In genomic region chr4:89358935-89359364, GRCh38 we compare ENCODE assay signal across 22 cellular contexts.
"Had no signal": no experiment of that assay in that cellular context is flagged by ENCODE, and none has a peak within 500 bp of the region (broad histone marks: within the 10 kb centered on the region; RNA-seq: fewer than 3 reads in every experiment).

No MANE protein-coding gene starts in this region.

- DNase-seq: activated CD4-positive, alpha-beta T cell treated with anti-CD3 and anti-CD28 coated beads for 4 hours; activated CD8-positive, alpha-beta memory T cell treated with anti-CD3 and anti-CD28 coated beads, Interleukin-2, amount 50 U/mL, for 4 hours; activated CD8-positive, alpha-beta T cell treated with anti-CD3 and anti-CD28 coated beads for 36 hours; activated gamma-delta T cell treated with Interleukin-2 at 50 U/mL for 16 hours; activated naive CD4-positive, alpha-beta T cell treated with anti-CD3 and anti-CD28 coated beads, Interleukin-2, amount 10 ng/mL, durations not matched to agents 7 days and 5 days; activated naive CD8-positive, alpha-beta T cell treated with anti-CD3 and anti-CD28 coated beads for 36 hours; activated T-cell treated with anti-CD3 and anti-CD28 coated beads, Interleukin-2, amount 50 U/mL, for 72 hours; adrenal gland; aorta; caudate nucleus; MM.1S; NCI-H1105; NCI-H1436; NCI-H1694 treated with DMSO at 0.1 percent for 48 hours; NCI-H2029 treated with DMSO at 0.1 percent for 48 hours; NCI-H510A treated with DMSO at 0.1 percent for 48 hours; RPMI8226 had no signal

- ATAC-seq: activated CD4-positive, CD25-positive, alpha-beta regulatory T cell treated with anti-CD3 and anti-CD28 coated beads, Interleukin-2, amount 50 U/mL, for 24 hours; activated CD8-positive, alpha-beta T cell treated with anti-CD3 and anti-CD28 coated beads for 36 hours; activated T-cell treated with anti-CD3 and anti-CD28 coated beads, Interleukin-2, amount 50 U/mL, for 72 hours; Panc1; Right ventricle myocardium inferior had no signal

- H3K4me3 Mint-ChIP-seq: activated CD8-positive, alpha-beta T cell treated with anti-CD3 and anti-CD28 coated beads for 36 hours; activated naive CD4-positive, alpha-beta T cell treated with anti-CD3 and anti-CD28 coated beads, Interleukin-2, amount 10 ng/mL, durations not matched to agents 7 days and 5 days; activated naive CD8-positive, alpha-beta T cell treated with anti-CD3 and anti-CD28 coated beads for 36 hours; activated T-cell treated with anti-CD3 and anti-CD28 coated beads, Interleukin-2, amount 50 U/mL, for 72 hours; T-helper 1 cell treated with Interleukin-12 subunit alpha and Interleukin-12 subunit beta and Interleukin-4 antibody, amounts not matched to agents 30 μg/mL and 1 μg/mL, for 36 hours had no signal

- H3K9me3 Mint-ChIP-seq: activated CD8-positive, alpha-beta T cell treated with anti-CD3 and anti-CD28 coated beads for 36 hours; activated naive CD4-positive, alpha-beta T cell treated with anti-CD3 and anti-CD28 coated beads, Interleukin-2, amount 10 ng/mL, durations not matched to agents 7 days and 5 days; activated naive CD8-positive, alpha-beta T cell treated with anti-CD3 and anti-CD28 coated beads for 36 hours; activated T-helper 2 cell treated with anti-CD3 and anti-CD28 coated beads, Interferon-gamma antibody, Interleukin-2, Interleukin-4, amounts not matched to agents 10 μg/mL and 5 μg/mL and 100 μg/mL, durations not matched to agents 14 hours and 24 hours and 36 hours had no signal

- H3K36me3 Mint-ChIP-seq: activated naive CD8-positive, alpha-beta T cell treated with anti-CD3 and anti-CD28 coated beads for 36 hours had no signal

- H3K27ac Mint-ChIP-seq: activated CD8-positive, alpha-beta T cell treated with anti-CD3 and anti-CD28 coated beads for 36 hours; activated naive CD4-positive, alpha-beta T cell treated with anti-CD3 and anti-CD28 coated beads, Interleukin-2, amount 10 ng/mL, durations not matched to agents 7 days and 5 days; activated naive CD8-positive, alpha-beta T cell treated with anti-CD3 and anti-CD28 coated beads for 36 hours; activated T-cell treated with anti-CD3 and anti-CD28 coated beads, Interleukin-2, amount 50 U/mL, for 72 hours; activated T-helper 2 cell treated with anti-CD3 and anti-CD28 coated beads, Interferon-gamma antibody, Interleukin-2, Interleukin-4, amounts not matched to agents 10 μg/mL and 5 μg/mL and 100 μg/mL, durations not matched to agents 14 hours and 24 hours and 36 hours; T-helper 1 cell treated with Interleukin-12 subunit alpha and Interleukin-12 subunit beta and Interleukin-4 antibody, amounts not matched to agents 30 μg/mL and 1 μg/mL, for 36 hours had no signal

- H3K4me1 Mint-ChIP-seq: activated naive CD4-positive, alpha-beta T cell treated with anti-CD3 and anti-CD28 coated beads, Interleukin-2, amount 10 ng/mL, durations not matched to agents 7 days and 5 days; activated naive CD8-positive, alpha-beta T cell treated with anti-CD3 and anti-CD28 coated beads for 36 hours had no signal

- H3K27me3 Mint-ChIP-seq: activated CD8-positive, alpha-beta T cell treated with anti-CD3 and anti-CD28 coated beads for 36 hours; activated naive CD8-positive, alpha-beta T cell treated with anti-CD3 and anti-CD28 coated beads for 36 hours had no signal
